ENCODE assay signal across 1 cellular context in genomic region chr1:34859442-34860200, GRCh38.
TF ChIP-seq lines count a peak whose summit lies in the region.

TSS of gene SMIM12 (minus strand) at chr1:34859749. CDS start at chr1:34855977, 3,772 bp downstream.

TF ChIP-seq in K562, 482 proteins besides CTCF, POLR2A, EP300 and RAD21 (continued from another document and continues in another):
- TF ChIP-seq RCOR1 (IDR thresholded peaks at IDR 0.05; ENCODE audit: borderline replicate concordance in 1 of 2, low read depth in 2 of 2, low read length in 2 of 2) = peak in 1 of 2 experiments; percentile 70; a peak in 2 of 4 replicates
- TF ChIP-seq BRD9 (IDR thresholded peaks at IDR 0.05; ENCODE audit: low read depth, partially characterized antibody) = peak; percentile 31
- TF ChIP-seq ZHX1 (conservative IDR thresholded peaks at IDR 0.05; ENCODE audit: low read length) = 0 out of 2 replicates have a peak, but pooled peaks have one; percentile 83
- TF ChIP-seq HNRNPLL (IDR thresholded peaks at IDR 0.05; ENCODE audit: low read depth, low read length, poor library complexity, severe bottlenecking) = peak; percentile 82
- TF ChIP-seq CSDE1 (IDR thresholded peaks at IDR 0.05) = no peak; a peak in 2 of 4 replicates
- TF ChIP-seq ZFX (CRISPR knock-in tag; IDR thresholded peaks at IDR 0.05) = peak; percentile 87
- no peak for TF ChIP-seq ZNF239 (CRISPR knock-in tag; IDR thresholded peaks at IDR 0.05)
- TF ChIP-seq SRF (CRISPR knock-in tag; IDR thresholded peaks at IDR 0.05) = peak in 1 of 2 experiments; percentile 32; a peak in 1 of 4 replicates
- no peak for TF ChIP-seq ZNF449 (CRISPR knock-in tag; IDR thresholded peaks at IDR 0.05)
- TF ChIP-seq DIDO1 (tag; IDR thresholded peaks at IDR 0.05; ENCODE audit: low read depth) = peak; percentile 78
- peak; percentile 100 for TF ChIP-seq POLR2G (IDR thresholded peaks at IDR 0.05; ENCODE audit: low read depth, low read length)
- no peak for TF ChIP-seq HMG20B (CRISPR knock-in tag; IDR thresholded peaks at IDR 0.05)
- TF ChIP-seq POLR2B (IDR thresholded peaks at IDR 0.05; ENCODE audit: low read depth, partially characterized antibody) = peak; percentile 89
- no peak for TF ChIP-seq ZZZ3 (IDR thresholded peaks at IDR 0.05)
- no peak for TF ChIP-seq SMARCA5 (IDR thresholded peaks at IDR 0.05)
- TF ChIP-seq CBX8 (IDR thresholded peaks at IDR 0.05; ENCODE audit: borderline replicate concordance, extremely low read depth, low read depth, low read length, poor library complexity, severe bottlenecking) = no peak
- TF ChIP-seq MAZ (CRISPR knock-in tag; conservative IDR thresholded peaks at IDR 0.05 in 1 of 2, IDR thresholded peaks at IDR 0.05 in 1 of 2) = peak; percentile 88 to 94
- no peak for TF ChIP-seq GTF2A2 (tag; IDR thresholded peaks at IDR 0.05)
- peak; percentile 90 for TF ChIP-seq EHMT2 (IDR thresholded peaks at IDR 0.05)
- peak; percentile 98 for TF ChIP-seq CXXC5 (CRISPR knock-in tag; IDR thresholded peaks at IDR 0.05)
- no peak for TF ChIP-seq ZNF146 (CRISPR knock-in tag; IDR thresholded peaks at IDR 0.05; ENCODE audit: unreplicated experiment)
- no peak for TF ChIP-seq ZSCAN29 (IDR thresholded peaks at IDR 0.05)
- TF ChIP-seq SPI1 (IDR thresholded peaks at IDR 0.05; ENCODE audit: borderline replicate concordance, low read depth, low read length) = peak; percentile 59; the same call in 1 of the 2 replicates
- peak; percentile 43; the same call in 1 of the 2 replicates for TF ChIP-seq ZEB2 (IDR thresholded peaks at IDR 0.05)
- TF ChIP-seq RREB1 (CRISPR knock-in tag; IDR thresholded peaks at IDR 0.05) = 0 out of 2 replicates have a peak, but pooled peaks have one; percentile 31
- TF ChIP-seq L3MBTL2 (IDR thresholded peaks at IDR 0.05) = peak; percentile 99
- peak; percentile 75 for TF ChIP-seq JUND (IDR thresholded peaks at IDR 0.05; ENCODE audit: borderline replicate concordance, low read depth, low read length)
- no peak; the same call in 2 of the 3 replicates for TF ChIP-seq JUND (tag; IDR thresholded peaks at IDR 0.05; ENCODE audit: borderline replicate concordance, low read depth, low read length)
- TF ChIP-seq ZNF3 (CRISPR knock-in tag; IDR thresholded peaks at IDR 0.05) = no peak
- peak; percentile 76; the same call in 1 of the 2 replicates for TF ChIP-seq PHB (CRISPR knock-in tag; IDR thresholded peaks at IDR 0.05)
- peak; percentile 94 for TF ChIP-seq GABPA (tag; conservative IDR thresholded peaks at IDR 0.05; ENCODE audit: low read depth)
- peak; percentile 71; the same call in 1 of the 2 replicates for TF ChIP-seq RAD51 (IDR thresholded peaks at IDR 0.05; ENCODE audit: borderline replicate concordance, low read depth)
- TF ChIP-seq CAMTA2 (CRISPR knock-in tag; conservative IDR thresholded peaks at IDR 0.05) = 0 out of 2 replicates have a peak, but pooled peaks have one; percentile 38
- peak; percentile 70 for TF ChIP-seq MTA1 (IDR thresholded peaks at IDR 0.05; ENCODE audit: borderline replicate concordance)
- 0 out of 2 replicates have a peak, but pooled peaks have one; percentile 25 for TF ChIP-seq ATF3 (IDR thresholded peaks at IDR 0.05)
- TF ChIP-seq ATF3 (CRISPR knock-in tag; conservative IDR thresholded peaks at IDR 0.05) = peak; percentile 94
- no peak for TF ChIP-seq SETDB1 (IDR thresholded peaks at IDR 0.05; ENCODE audit: low read length)
- peak; percentile 91; the same call in 1 of the 2 replicates for TF ChIP-seq TARDBP (IDR thresholded peaks at IDR 0.05)
- no peak for TF ChIP-seq ZNF347 (CRISPR knock-in tag; IDR thresholded peaks at IDR 0.05; ENCODE audit: low read depth)
- no peak; the same call in 1 of the 2 replicates for TF ChIP-seq NFE2L1 (tag; IDR thresholded peaks at IDR 0.05; ENCODE audit: borderline replicate concordance, low read depth)
- no peak for TF ChIP-seq PHB2 (IDR thresholded peaks at IDR 0.05; ENCODE audit: low read depth)
- TF ChIP-seq NR3C1 (CRISPR knock-in tag; IDR thresholded peaks at IDR 0.05) = peak; percentile 92; the same call in 1 of the 2 replicates
- TF ChIP-seq HSF4 (CRISPR knock-in tag; IDR thresholded peaks at IDR 0.05; ENCODE audit: borderline replicate concordance) = no peak
- no peak for TF ChIP-seq RFX5 (IDR thresholded peaks at IDR 0.05; ENCODE audit: low read depth, low read length)
- TF ChIP-seq FOXP4 (CRISPR knock-in tag; IDR thresholded peaks at IDR 0.05; ENCODE audit: borderline replicate concordance) = 0 out of 2 replicates have a peak, but pooled peaks have one; percentile 62
- TF ChIP-seq SMAD1 (IDR thresholded peaks at IDR 0.05; ENCODE audit: low read depth, low read length, partially characterized antibody) = peak; percentile 83
- peak; percentile 30 to 77 for TF ChIP-seq AFF1 (IDR thresholded peaks at IDR 0.05; ENCODE audit: low read depth in 1 of 2, partially characterized antibody in 2 of 2)
- peak; percentile 94 for TF ChIP-seq CC2D1A (IDR thresholded peaks at IDR 0.05)
- 0 out of 2 replicates have a peak, but pooled peaks have one; percentile 30 for TF ChIP-seq MIER1 (IDR thresholded peaks at IDR 0.05; ENCODE audit: low read depth)
- TF ChIP-seq NRF1 (conservative IDR thresholded peaks at IDR 0.05 in 1 of 2, IDR thresholded peaks at IDR 0.05 in 1 of 2) = peak; percentile 64 to 72; a peak in 3 of 4 replicates
- peak; percentile 62; the same call in 1 of the 2 replicates for TF ChIP-seq IRF2 (CRISPR knock-in tag; IDR thresholded peaks at IDR 0.05)
